Comparison of ENCODE assay signal across 16 cellular contexts in the genomic region with DNA sequence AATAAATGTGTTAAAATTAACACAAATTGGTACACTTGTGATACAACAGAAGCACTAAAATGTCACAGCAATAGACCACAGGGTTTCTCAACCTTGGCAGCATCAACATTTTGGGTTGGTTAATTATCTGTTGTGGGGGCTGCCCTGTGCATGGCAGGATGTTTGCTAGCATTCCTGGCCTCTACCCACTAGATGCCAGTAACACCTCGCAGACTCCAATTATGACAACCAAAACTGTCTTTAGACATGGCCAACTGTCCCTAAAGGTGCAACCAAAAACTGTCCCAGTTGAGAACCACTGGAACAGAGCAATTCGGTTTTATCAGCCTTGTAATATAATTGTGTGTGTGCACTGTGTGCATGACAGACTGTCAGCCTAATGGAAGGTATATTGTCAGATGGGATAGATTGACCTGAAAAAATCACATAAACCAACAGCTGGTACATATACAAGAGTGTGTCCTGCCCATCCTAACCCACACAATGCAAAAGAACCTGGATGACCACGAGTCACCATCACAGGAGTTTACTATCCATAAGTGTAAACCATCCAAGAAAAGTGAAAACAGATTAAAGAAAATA. TPM values are rescaled to one million over a fixed set of nuclear protein-coding genes. Genes with fewer than 3 reads are reported as not detected.
DNase-seq lines count a peak whose midpoint lies in the region; ATAC-seq and TF ChIP-seq lines count a peak whose summit lies in the region.
"Had no signal": no experiment of that assay in that cellular context is flagged by ENCODE, and none has a peak within 500 bp of the region (broad histone marks: within the 10 kb centered on the region; RNA-seq: fewer than 3 reads in every experiment).

No MANE protein-coding gene starts in this region.

- TF ChIP-seq CTCF in GM12865 (IDR thresholded peaks at IDR 0.05; ENCODE audit: insufficient read depth, low read depth, low read length, missing control alignments): peak; percentile 13
- peak; percentile 36; the same call in 1 of the 2 replicates for TF ChIP-seq CTCF in LNCaP clone FGC (IDR thresholded peaks at IDR 0.05; ENCODE audit: control insufficient read depth, extremely low read depth, insufficient read depth)
- peak; percentile 68 for TF ChIP-seq CTCF in Panc1 (IDR thresholded peaks at IDR 0.05)

- no peaks in the 10 kb centered on the region for H3K9me3 ChIP-seq in Panc1 (ENCODE audit: control insufficient read depth, insufficient read depth, low read depth, low read length)

- H3K4me3 ChIP-seq in GM12865 (ENCODE audit: low read depth, low read length) (no peak overlapping the region), LNCaP clone FGC (ENCODE audit: low read depth, low read length) (no peak overlapping the region), Panc1 (ENCODE audit: low read depth in 2 of 2, low read length in 2 of 2) (no peak overlapping the region)

- intact Hi-C loops in Panc1 (cut with micrococcal nuclease; ENCODE audit: unreplicated experiment): loop anchor here (10.0 kb wide), 1 partner anchor 293 kb away; a partner anchor contains a TSS
- intact Hi-C loops in left colon (cut with DNase I, micrococcal nuclease): no loop called here

- no peaks in the 10 kb centered on the region for H3K36me3 ChIP-seq in Panc1 (ENCODE audit: control insufficient read depth, insufficient read depth, low read length)

- H3K27me3 ChIP-seq in Panc1 (ENCODE audit: control insufficient read depth, insufficient read depth, low read length): no peaks in the 10 kb centered on the region

- ATAC-seq in Panc1 (peak; percentile 80; the same call in 1 of the 2 replicates), left colon (peak; percentile 65), HG03439 (IDR thresholded peaks at IDR 0.05; ENCODE audit: unreplicated experiment) (no peak)
- ATAC-seq: left lobe of liver; stimulated activated memory B cell treated with anti-CD40 and anti-IgM and Interleukin-4, amounts not matched to agents 10 μg/mL and 1 μg/mL and 100 μg/mL, for 72 hours had no signal

- CTCF ChIA-PET in Panc1 (lab: Charles Lee): no interaction called here

- no peak overlapping the region for H3K27ac ChIP-seq in Panc1 (ENCODE audit: low read length)

- no peaks in the 10 kb centered on the region for H3K4me1 ChIP-seq in Panc1 (ENCODE audit: control insufficient read depth, insufficient read depth, low read length)

- no TSS peak for BruUV-seq in Panc1 (replicated peaks; lab: Mats Ljungman, UMichigan)

- no peak for DNase-seq in GM12865 (ENCODE audit: low read depth)
- no peak for DNase-seq in LNCaP clone FGC (ENCODE audit: low read depth)
- no peak for DNase-seq in Panc1 (ENCODE audit: low read depth, low spot score)
- DNase-seq in left colon: no peak
- no peak for DNase-seq in NCI-H2196 (lab: John Stamatoyannopoulos, UW; ENCODE audit: unreplicated experiment)
- no peak for DNase-seq in NCI-H2107 treated with DMSO at 0.1 percent for 48 hours (lab: John Stamatoyannopoulos, UW; ENCODE audit: unreplicated experiment)
- DNase-seq: activated CD4-positive, alpha-beta T cell treated with anti-CD3 and anti-CD28 coated beads, Interleukin-2, amount 50 U/mL, for 1 hour; anterior cingulate cortex; dermis blood vessel endothelial cell; NCI-H1694; nephron progenitor cell had no signal

- in situ Hi-C loops in Panc1 (cut with HindIII; ENCODE audit: low pct_unique_long_range_greater_than_20kb, low sequenced_read_pairs): no loop called here

- POLR2A ChIA-PET in Panc1 (lab: Charles Lee): no interaction called here

RNA-seq across cellular contexts. Expression of a gene that starts 13.5 kb away (rescaled TPM):
- 0.49 TPM for total RNA-seq in Panc1 (2021; ENCODE audit: unreplicated experiment)
- polyA plus RNA-seq in Panc1 (2012; ENCODE audit: insufficient read length): 0.47 TPM
- 1 to 10 TPM; 3.5 to 5.0 TPM for total RNA-seq in left colon
- total RNA-seq: activated T-helper 1 cell treated with anti-CD3 and anti-CD28 coated beads, Interleukin-12 subunit alpha, Interleukin-12 subunit beta, Interleukin-2, Interleukin-4 antibody, amounts not matched to agents 30 ng/mL and 10 ng/mL and 1 ng/mL, durations not matched to agents 14 hours and 24 hours and 36 hours; fibroblast of villous mesenchyme had no signal

Comparison
In these comparisons a context has a peak if more than half of its experiments do, and no peak if none do; other contexts are left out.
1. CTCF ChIP-seq: peak in every context shown above with its lines; median percentile 68 in Panc1; 36 in LNCaP clone FGC; 13 in GM12865.